19 cellular contexts compared by ENCODE assay signal in the genomic region with DNA sequence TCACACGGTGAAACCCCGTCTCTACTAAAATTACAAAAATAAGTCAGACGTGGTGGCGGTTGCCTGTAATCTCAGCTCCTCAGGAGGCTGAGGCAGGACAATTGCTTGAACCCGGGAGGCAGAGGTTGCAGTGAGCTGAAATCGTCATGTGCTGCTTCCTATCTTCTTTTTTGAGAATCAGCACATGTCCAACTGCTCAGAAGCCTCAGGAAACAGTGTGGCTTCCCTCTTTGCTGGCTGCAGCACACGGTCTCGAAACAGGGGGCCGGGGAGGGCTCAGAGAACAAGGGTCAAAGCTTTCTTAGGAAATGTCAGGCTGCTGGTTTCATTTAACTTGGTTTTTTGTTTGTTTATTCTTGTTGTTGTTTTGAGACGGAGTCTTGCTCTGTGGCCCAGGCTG. TPM values are rescaled to one million over a fixed set of nuclear protein-coding genes. Genes with fewer than 3 reads are reported as not detected.
A peak's percentile ranks its signal among the peaks of the same experiment; 100 is the strongest.
DNase-seq lines count a peak whose midpoint lies in the region; TF ChIP-seq lines count a peak whose summit lies in the region.
"Had no signal": no experiment of that assay in that cellular context is flagged by ENCODE, and none has a peak within 500 bp of the region (broad histone marks: within the 10 kb centered on the region; RNA-seq: fewer than 3 reads in every experiment).

No MANE protein-coding gene starts in this region.

- H3K4me3 ChIP-seq in BLaER1 (no peak overlapping the region), hepatocyte (no peak overlapping the region), WERI-Rb-1 (ENCODE audit: low read depth, low read length) (no peak overlapping the region)
- H3K4me3 ChIP-seq: BLaER1 treated with 17β-estradiol and CSF1 and Interleukin-3, amounts not matched to agents 10 nM and 100 nM; Peyer's patch had no signal

- TF ChIP-seq CTCF in hepatocyte (IDR thresholded peaks at IDR 0.05; ENCODE audit: poor library complexity), result no peak
- TF ChIP-seq CTCF in WERI-Rb-1 (IDR thresholded peaks at IDR 0.05; ENCODE audit: low read depth, low read length), result no peak

- H3K9ac ChIP-seq in BLaER1, result peak overlapping the region; percentile 29; the same call in 1 of the 2 replicates
- H3K9ac ChIP-seq: BLaER1 treated with 17β-estradiol and CSF1 and Interleukin-3, amounts not matched to agents 10 nM and 100 nM had no signal

- H2AFZ ChIP-seq in hepatocyte, result no peak overlapping the region

- H3K9me2 ChIP-seq in hepatocyte (replicated peaks; ENCODE audit: insufficient read depth), result no peaks in the 10 kb centered on the region

- DNase-seq in GDM1 (lab: John Stamatoyannopoulos, UW) (peak; percentile 71), ecto neural progenitor cell (ENCODE audit: low spot score) (peak; percentile 33), mucosa of gallbladder (ENCODE audit: low spot score) (peak; percentile 5), hepatocyte (ENCODE audit: low spot score) (no peak), SKM-1 (lab: John Stamatoyannopoulos, UW; ENCODE audit: unreplicated experiment) (no peak), WERI-Rb-1 (no peak)
- DNase-seq: ACHN; CD4-positive, alpha-beta memory T cell; GF-D8; IMR-90; MV-4-11; NCI-H1105 treated with DMSO at 0.1 percent for 48 hours; NCI-H2081 treated with DMSO at 0.1 percent for 48 hours; NCI-H2171 treated with DMSO at 0.1 percent for 48 hours; NCI-H446; NCI-H526; Peyer's patch had no signal

- H3K27ac ChIP-seq in BLaER1 (0 out of 2 replicates have a peak overlapping the region, but pooled peaks have one; percentile 26), hepatocyte (no peak overlapping the region), WERI-Rb-1 (no peak overlapping the region)
- H3K27ac ChIP-seq: BLaER1 treated with 17β-estradiol and CSF1 and Interleukin-3, amounts not matched to agents 10 nM and 100 nM; Peyer's patch had no signal

- H3K4me1 ChIP-seq in BLaER1, result peaks cover 8% of the 10 kb centered on the region
- H3K4me1 ChIP-seq in hepatocyte (ENCODE audit: insufficient read depth), result no peaks in the 10 kb centered on the region
- H3K4me1 ChIP-seq: Peyer's patch had no signal

- H3K27me3 ChIP-seq in BLaER1 (no peaks in the 10 kb centered on the region), hepatocyte (no peaks in the 10 kb centered on the region), WERI-Rb-1 (ENCODE audit: insufficient read depth, low read depth, severe bottlenecking) (peaks cover 43% of the 10 kb centered on the region)
- H3K27me3 ChIP-seq: BLaER1 treated with 17β-estradiol and CSF1 and Interleukin-3, amounts not matched to agents 10 nM and 100 nM; Peyer's patch had no signal

- no peaks in the 10 kb centered on the region for H4K20me1 ChIP-seq in BLaER1
- no peaks in the 10 kb centered on the region for H4K20me1 ChIP-seq in hepatocyte (ENCODE audit: insufficient read depth, poor library complexity, severe bottlenecking)
- H4K20me1 ChIP-seq: BLaER1 treated with 17β-estradiol and CSF1 and Interleukin-3, amounts not matched to agents 10 nM and 100 nM had no signal

- H3K36me3 ChIP-seq in BLaER1, result no peaks in the 10 kb centered on the region
- H3K36me3 ChIP-seq in hepatocyte (replicated peaks; ENCODE audit: insufficient read depth, low read depth), result no peaks in the 10 kb centered on the region
- no peaks in the 10 kb centered on the region for H3K36me3 ChIP-seq in WERI-Rb-1
- H3K36me3 ChIP-seq: BLaER1 treated with 17β-estradiol and CSF1 and Interleukin-3, amounts not matched to agents 10 nM and 100 nM; Peyer's patch had no signal

- H3K4me2 ChIP-seq in BLaER1, result peak overlapping the region; percentile 34; the same call in 1 of the 2 replicates
- no peak overlapping the region for H3K4me2 ChIP-seq in hepatocyte

- no peaks in the 10 kb centered on the region for H3K79me2 ChIP-seq in hepatocyte

- H3K9me3 ChIP-seq in BLaER1, result no peaks in the 10 kb centered on the region
- H3K9me3 ChIP-seq in hepatocyte (ENCODE audit: low read depth), result no peaks in the 10 kb centered on the region
- no peaks in the 10 kb centered on the region for H3K9me3 ChIP-seq in WERI-Rb-1 (ENCODE audit: severe bottlenecking)
- H3K9me3 ChIP-seq: BLaER1 treated with 17β-estradiol and CSF1 and Interleukin-3, amounts not matched to agents 10 nM and 100 nM; Peyer's patch had no signal

- WGBS in hepatocyte (ENCODE audit: low lambda C conversion rate, missing lambda C conversion rate), result 92% methylated on average over 10 of the region's 10 CpGs

RNA-seq across cellular contexts. Expression of gene CRLF2, which starts 31.3 kb away (rescaled TPM):
- 2.3 TPM for total RNA-seq in mucosa of gallbladder
- not detected in 2 replicates for total RNA-seq in hepatocyte
- polyA plus RNA-seq in hepatocyte, result not detected in 2 replicates
- total RNA-seq: IMR-90, Peyer's patch had no signal
- polyA plus RNA-seq: CD4-positive, alpha-beta memory T cell; IMR-90 had no signal

Comparison
In these comparisons a context has a peak if more than half of its experiments do, and no peak if none do; other contexts are left out.
1. DNase-seq: peak in GDM1 (single experiment), ecto neural progenitor cell (single experiment) and mucosa of gallbladder (single experiment); none in hepatocyte (single experiment), SKM-1 (single experiment) and WERI-Rb-1 (single experiment).